Comparison of ENCODE assay signal across 26 cellular contexts in genomic region chr10:1401056-1401965, GRCh38.
A peak's percentile ranks its signal among the peaks of the same experiment; 100 is the strongest.
DNase-seq lines count a peak whose midpoint lies in the region; ATAC-seq and TF ChIP-seq lines count a peak whose summit lies in the region.
"Had no signal": no experiment of that assay in that cellular context is flagged by ENCODE, and none has a peak within 500 bp of the region (broad histone marks: within the 10 kb centered on the region; RNA-seq: fewer than 3 reads in every experiment).

No MANE protein-coding gene starts in this region.

- peaks cover 51% of the 10 kb centered on the region for H3K4me1 Mint-ChIP-seq in glutamatergic neuron (ENCODE audit: low read depth, unreplicated experiment)

- peak overlapping the region; percentile 93 for H3K27ac Mint-ChIP-seq in glutamatergic neuron (ENCODE audit: unreplicated experiment)
- H3K27ac Mint-ChIP-seq: activated CD8-positive, alpha-beta T cell treated with anti-CD3 and anti-CD28 coated beads, Interleukin-2, amount 10 ng/mL, durations not matched to agents 7 days and 5 days; activated T-cell treated with anti-CD3 and anti-CD28 coated beads, Interleukin-2, amount 50 U/mL, for 24 hours; stimulated activated naive CD8-positive, alpha-beta T cell treated with anti-CD3 and anti-CD28 coated beads, Interleukin-15, Interleukin-2, amounts not matched to agents 100 ng/mL and 50 ng/mL, for 24 hours had no signal

- TF ChIP-seq POLR2A in Peyer's patch (IDR thresholded peaks at IDR 0.05): no peak

- H2AFZ ChIP-seq in smooth muscle cell (ENCODE audit: low read depth): peak overlapping the region; percentile 30

- H3K27me3 Mint-ChIP-seq in glutamatergic neuron (ENCODE audit: unreplicated experiment): peaks cover 7% of the 10 kb centered on the region
- H3K27me3 Mint-ChIP-seq: activated T-cell treated with anti-CD3 and anti-CD28 coated beads, Interleukin-2, amount 50 U/mL, for 24 hours had no signal

- H3K36me3 ChIP-seq in H7 (replicated peaks; ENCODE audit: control insufficient read depth, insufficient read depth, low read length): no peaks in the 10 kb centered on the region
- H3K36me3 ChIP-seq in Peyer's patch: no peaks in the 10 kb centered on the region
- no peaks in the 10 kb centered on the region for H3K36me3 ChIP-seq in smooth muscle cell (ENCODE audit: low read depth)
- no peaks in the 10 kb centered on the region for H3K36me3 ChIP-seq in effector memory CD4-positive, alpha-beta T cell (ENCODE audit: control insufficient read depth, insufficient read depth, low read length)
- H3K36me3 ChIP-seq: heart left ventricle, neutrophil, prostate gland, tibial artery had no signal

- H3K79me2 ChIP-seq in smooth muscle cell (ENCODE audit: low read depth): no peaks in the 10 kb centered on the region

- H3K27ac ChIP-seq in Peyer's patch: no peak overlapping the region
- H3K27ac ChIP-seq in smooth muscle cell (ENCODE audit: low read depth): no peak overlapping the region
- H3K27ac ChIP-seq in effector memory CD4-positive, alpha-beta T cell (ENCODE audit: insufficient read depth, low read length, poor library complexity, severe bottlenecking): no peak overlapping the region
- H3K27ac ChIP-seq: heart left ventricle, neutrophil, prostate gland, tibial artery had no signal

- no peak overlapping the region for H3K9ac ChIP-seq in smooth muscle cell (ENCODE audit: low read depth)

- peaks cover 5% of the 10 kb centered on the region for H3K36me3 Mint-ChIP-seq in glutamatergic neuron (ENCODE audit: unreplicated experiment)

- TF ChIP-seq CTCF in Peyer's patch (IDR thresholded peaks at IDR 0.05) (no peak), glutamatergic neuron (IDR thresholded peaks at IDR 0.05; ENCODE audit: partially characterized antibody, unreplicated experiment) (no peak), smooth muscle cell (IDR thresholded peaks at IDR 0.05; ENCODE audit: borderline replicate concordance, insufficient read depth, poor library complexity, severe bottlenecking) (no peak)

- ATAC-seq in GM18519 (IDR thresholded peaks at IDR 0.05; ENCODE audit: low FRiP score, unreplicated experiment): no peak
- no peak for ATAC-seq in HG02840 (IDR thresholded peaks at IDR 0.05; ENCODE audit: low FRiP score, unreplicated experiment)
- ATAC-seq: activated CD8-positive, alpha-beta T cell treated with anti-CD3 and anti-CD28 coated beads, Interleukin-2, amount 10 ng/mL, durations not matched to agents 7 days and 5 days; HCT116 had no signal

- H3K27me3 ChIP-seq in H7 (ENCODE audit: control insufficient read depth, insufficient read depth, low read length) (no peaks in the 10 kb centered on the region), Peyer's patch (no peaks in the 10 kb centered on the region), smooth muscle cell (ENCODE audit: low read depth) (no peaks in the 10 kb centered on the region)
- no peaks in the 10 kb centered on the region for H3K27me3 ChIP-seq in effector memory CD4-positive, alpha-beta T cell (replicated peaks; ENCODE audit: control insufficient read depth, insufficient read depth, low read length, poor library complexity, severe bottlenecking)
- H3K27me3 ChIP-seq: neutrophil had no signal

- no peaks in the 10 kb centered on the region for H3F3A ChIP-seq in smooth muscle cell (ENCODE audit: low read depth)

- H4K20me1 ChIP-seq in smooth muscle cell (ENCODE audit: low read depth): no peaks in the 10 kb centered on the region

- peaks cover 13% of the 10 kb centered on the region for H3K9me3 Mint-ChIP-seq in glutamatergic neuron (ENCODE audit: unreplicated experiment)
- H3K9me3 Mint-ChIP-seq: activated T-cell treated with anti-CD3 and anti-CD28 coated beads, Interleukin-2, amount 50 U/mL, for 24 hours; stimulated activated naive CD8-positive, alpha-beta T cell treated with anti-CD3 and anti-CD28 coated beads, Interleukin-15, Interleukin-2, amounts not matched to agents 100 ng/mL and 50 ng/mL, for 24 hours had no signal

- no peak overlapping the region for H3K4me3 ChIP-seq in H7 (ENCODE audit: insufficient read depth, low read depth, low read length)
- H3K4me3 ChIP-seq in Peyer's patch: no peak overlapping the region
- H3K4me3 ChIP-seq in smooth muscle cell: no peak overlapping the region
- H3K4me3 ChIP-seq in effector memory CD4-positive, alpha-beta T cell (ENCODE audit: insufficient read depth, low read depth, low read length, poor library complexity, severe bottlenecking): no peak overlapping the region
- H3K4me3 ChIP-seq: heart left ventricle, lung, prostate gland, tibial artery had no signal

- H3K9me3 ChIP-seq in Peyer's patch (no peaks in the 10 kb centered on the region), smooth muscle cell (replicated peaks; ENCODE audit: low read depth) (no peaks in the 10 kb centered on the region)
- no peaks in the 10 kb centered on the region for H3K9me3 ChIP-seq in effector memory CD4-positive, alpha-beta T cell (ENCODE audit: control insufficient read depth, low read length)
- H3K9me3 ChIP-seq: heart left ventricle, neutrophil, prostate gland, tibial artery had no signal

- H3K4me2 ChIP-seq in smooth muscle cell: peak overlapping the region; percentile 8

- 92% methylated on average over 36 of the region's 36 CpGs for WGBS in smooth muscle cell (ENCODE audit: low lambda C conversion rate)

- H3K4me1 ChIP-seq in Peyer's patch (no peaks in the 10 kb centered on the region), smooth muscle cell (ENCODE audit: low read depth) (peaks cover 6% of the 10 kb centered on the region)
- H3K4me1 ChIP-seq in effector memory CD4-positive, alpha-beta T cell (ENCODE audit: control insufficient read depth, insufficient read depth, low read length, poor library complexity, severe bottlenecking): no peaks in the 10 kb centered on the region
- H3K4me1 ChIP-seq: heart left ventricle, prostate gland, tibial artery had no signal

- peak; percentile 60 for DNase-seq in H7
- peak in 2 of 3 donors; percentile 8 to 38 for DNase-seq in Peyer's patch
- no peak for DNase-seq in glutamatergic neuron
- no peak for DNase-seq in smooth muscle cell (lab: John Stamatoyannopoulos, UW; ENCODE audit: unreplicated experiment)
- DNase-seq in effector memory CD4-positive, alpha-beta T cell: no peak
- DNase-seq: activated CD8-positive, alpha-beta T cell treated with anti-CD3 and anti-CD28 coated beads, Interleukin-2, amount 10 ng/mL, durations not matched to agents 7 days and 5 days; activated T-cell treated with anti-CD3 and anti-CD28 coated beads, Interleukin-2, amount 50 U/mL, for 24 hours; C1 segment of cervical spinal cord; COR-L47; effector CD8-positive, alpha-beta T cell; erythroblast; GF-D8; heart left ventricle; Kasumi-1; NCI-H1436; NCI-H345; NCI-H748 treated with DMSO at 0.1 percent for 48 hours; T-helper 1 cell had no signal

- peak overlapping the region; percentile 75 for H3K4me3 Mint-ChIP-seq in glutamatergic neuron (ENCODE audit: unreplicated experiment)
- H3K4me3 Mint-ChIP-seq: activated CD8-positive, alpha-beta T cell treated with anti-CD3 and anti-CD28 coated beads, Interleukin-2, amount 10 ng/mL, durations not matched to agents 7 days and 5 days; activated T-cell treated with anti-CD3 and anti-CD28 coated beads, Interleukin-2, amount 50 U/mL, for 24 hours; stimulated activated naive CD8-positive, alpha-beta T cell treated with anti-CD3 and anti-CD28 coated beads, Interleukin-15, Interleukin-2, amounts not matched to agents 100 ng/mL and 50 ng/mL, for 24 hours had no signal

Comparison
In these comparisons a context has a peak if more than half of its experiments do, and no peak if none do; other contexts are left out.
1. DNase-seq: peak in H7 (single experiment) and Peyer's patch (2 of 3); none in glutamatergic neuron (single experiment), smooth muscle cell (single experiment) and effector memory CD4-positive, alpha-beta T cell (0 of 3).